ENCODE assay signal across 2 cellular contexts in genomic region chr14:47490353-47490752, GRCh38.
TF ChIP-seq lines count a peak whose summit lies in the region.

No MANE protein-coding gene starts in this region.

TF ChIP-seq in liver, 16 proteins besides CTCF, POLR2A, EP300 and RAD21:
- TF ChIP-seq ATF3 (IDR thresholded peaks at IDR 0.05) (no peak), TAF1 (conservative IDR thresholded peaks at IDR 0.05) (no peak), ZBTB33 (IDR thresholded peaks at IDR 0.05) (no peak), FOXA2 (IDR thresholded peaks at IDR 0.05) (no peak), JUND (IDR thresholded peaks at IDR 0.05) (no peak), NR2F2 (IDR thresholded peaks at IDR 0.05) (no peak), YY1 (IDR thresholded peaks at IDR 0.05) (no peak), SP1 (IDR thresholded peaks at IDR 0.05) (no peak), EGR1 (IDR thresholded peaks at IDR 0.05; ENCODE audit: low read depth in 2 of 2) (no peak), MAX (IDR thresholded peaks at IDR 0.05) (no peak), REST (IDR thresholded peaks at IDR 0.05) (no peak), HNF4G (IDR thresholded peaks at IDR 0.05) (no peak), HNF4A (conservative IDR thresholded peaks at IDR 0.05) (no peak), GABPA (IDR thresholded peaks at IDR 0.05 in 1 of 2, conservative IDR thresholded peaks at IDR 0.05 in 1 of 2) (no peak)

TF ChIP-seq in HepG2, 621 proteins besides CTCF, POLR2A, EP300 and RAD21:
- TF ChIP-seq HBP1 (CRISPR knock-in tag; IDR thresholded peaks at IDR 0.05; ENCODE audit: low read depth) (no peak), NR1H2 (CRISPR knock-in tag; IDR thresholded peaks at IDR 0.05; ENCODE audit: borderline replicate concordance, low read depth) (no peak), ELF1 (CRISPR knock-in tag; IDR thresholded peaks at IDR 0.05) (no peak), ZC3H13 (CRISPR knock-in tag; IDR thresholded peaks at IDR 0.05) (no peak), HES4 (CRISPR knock-in tag; IDR thresholded peaks at IDR 0.05; ENCODE audit: borderline replicate concordance) (no peak), ZNF724P (CRISPR knock-in tag; IDR thresholded peaks at IDR 0.05; ENCODE audit: borderline replicate concordance) (no peak), PCBP2 (optimal IDR thresholded peaks at IDR 0.05; ENCODE audit: low read depth, low read length, poor library complexity, severe bottlenecking) (no peak), TBX2 (CRISPR knock-in tag; IDR thresholded peaks at IDR 0.05; ENCODE audit: borderline replicate concordance) (no peak), MATR3 (CRISPR knock-in tag; IDR thresholded peaks at IDR 0.05) (no peak), MXI1 (IDR thresholded peaks at IDR 0.05; ENCODE audit: borderline replicate concordance, low read depth, low read length) (no peak), SNAPC5 (CRISPR knock-in tag; IDR thresholded peaks at IDR 0.05; ENCODE audit: borderline replicate concordance) (no peak), TFDP1 (CRISPR knock-in tag; IDR thresholded peaks at IDR 0.05; ENCODE audit: borderline replicate concordance) (no peak), TBP (CRISPR knock-in tag; IDR thresholded peaks at IDR 0.05) (no peak)
